In genomic region chr2:68907923-68908253, GRCh38 we compare ENCODE assay signal across 9 cellular contexts. TPM values are rescaled to one million over a fixed set of nuclear protein-coding genes. Genes with fewer than 3 reads are reported as not detected.
A peak's percentile ranks its signal among the peaks of the same experiment; 100 is the strongest.
DNase-seq lines count a peak whose midpoint lies in the region; ATAC-seq and TF ChIP-seq lines count a peak whose summit lies in the region.
"Had no signal": no experiment of that assay in that cellular context is flagged by ENCODE, and none has a peak within 500 bp of the region (broad histone marks: within the 10 kb centered on the region; RNA-seq: fewer than 3 reads in every experiment).

No MANE protein-coding gene starts in this region.

- ATAC-seq in GM19023 (IDR thresholded peaks at IDR 0.05; ENCODE audit: unreplicated experiment) (peak; percentile 31), HG02678 (IDR thresholded peaks at IDR 0.05; ENCODE audit: unreplicated experiment) (peak; percentile 10)

- no peak overlapping the region for H2BK120ac ChIP-seq in trophoblast cell (ENCODE audit: insufficient read depth, low read length, poor library complexity)

- H3K27ac ChIP-seq in OCI-LY7 (ENCODE audit: low read depth, low read length, poor library complexity, severe bottlenecking) (peak overlapping the region; percentile 93), muscle layer of duodenum (ENCODE audit: low read length) (peak overlapping the region; percentile 32), adrenal gland (peak overlapping the region in 1 of 5 donors; percentile 32), trophoblast cell (ENCODE audit: low read depth, low read length) (no peak overlapping the region)

- H2AK5ac ChIP-seq in trophoblast cell (ENCODE audit: low read length): no peak overlapping the region

- H3K9me3 ChIP-seq in OCI-LY7 (ENCODE audit: low read length) (peaks cover 36% of the 10 kb centered on the region), muscle layer of duodenum (ENCODE audit: control insufficient read depth in 1 of 2, low read length in 2 of 2) (no peaks in the 10 kb centered on the region), adrenal gland (replicated peaks in 1 of 3) (no peaks in the 10 kb centered on the region), trophoblast cell (ENCODE audit: insufficient read depth, low read depth, low read length) (peaks cover 1% of the 10 kb centered on the region)
- H3K9me3 ChIP-seq: sigmoid colon had no signal

- 69 to 100% (median 89%) methylated on average over 3 to 4 of the region's 4 CpGs for WGBS in adrenal gland, 4 donors
- no CpG with 5 or more reads among the region's 4 CpGs for WGBS in trophoblast cell (ENCODE audit: extremely low coverage, insufficient coverage, insufficient read length)

- no peak overlapping the region for H3K9ac ChIP-seq in trophoblast cell (ENCODE audit: low read length)

- H3K4me1 ChIP-seq in OCI-LY7 (ENCODE audit: insufficient read depth, low read length, poor library complexity, severe bottlenecking) (peaks cover 35% of the 10 kb centered on the region), muscle layer of duodenum (ENCODE audit: control insufficient read depth in 1 of 2, insufficient read depth in 2 of 2, low read length in 2 of 2) (peaks cover 9 to 11% of the 10 kb centered on the region in 2 donors), adrenal gland (replicated peaks in 1 of 2) (peaks cover 7 to 26% of the 10 kb centered on the region in 2 donors), trophoblast cell (ENCODE audit: control insufficient read depth in 1 of 2, insufficient read depth in 2 of 2, low read length in 2 of 2) (peaks cover 0 to 2% of the 10 kb centered on the region in 2 experiments)

- H2BK5ac ChIP-seq in trophoblast cell (ENCODE audit: low read depth, low read length, poor library complexity): no peak overlapping the region

- H3K4ac ChIP-seq in trophoblast cell (ENCODE audit: low read depth, low read length): no peak overlapping the region

- TF ChIP-seq POLR2A in adrenal gland (IDR thresholded peaks at IDR 0.05): no peak

- H3K27me3 ChIP-seq in muscle layer of duodenum (ENCODE audit: low read depth, low read length) (no peaks in the 10 kb centered on the region), adrenal gland (no peaks in the 10 kb centered on the region), trophoblast cell (ENCODE audit: insufficient read depth, low read length) (no peaks in the 10 kb centered on the region)
- H3K27me3 ChIP-seq: sigmoid colon had no signal

- BruUV-seq in OCI-LY7 (replicated peaks; lab: Mats Ljungman, UMichigan): TSS peak; percentile 84

- H4K20me1 ChIP-seq in OCI-LY7 (ENCODE audit: insufficient read depth, low read length): no peaks in the 10 kb centered on the region

- H3K4me2 ChIP-seq in OCI-LY7 (ENCODE audit: low read length) (peak overlapping the region; percentile 79), trophoblast cell (ENCODE audit: low read length) (no peak overlapping the region)

- H2AFZ ChIP-seq in OCI-LY7 (ENCODE audit: low read length): peak overlapping the region; percentile 74
- H2AFZ ChIP-seq in trophoblast cell (ENCODE audit: insufficient read depth, low read length, poor library complexity): no peak overlapping the region

- no peaks in the 10 kb centered on the region for H3K79me1 ChIP-seq in trophoblast cell (ENCODE audit: low read length)

- H3K4me3 ChIP-seq in OCI-LY7 (ENCODE audit: low read depth, low read length, poor library complexity, severe bottlenecking) (peak overlapping the region; percentile 47), muscle layer of duodenum (ENCODE audit: low read depth in 1 of 2, low read length in 2 of 2) (no peak overlapping the region), adrenal gland (no peak overlapping the region), trophoblast cell (ENCODE audit: low read depth, low read length) (no peak overlapping the region)
- H3K4me3 ChIP-seq: sigmoid colon had no signal

- DNase-seq in OCI-LY7 (ENCODE audit: low spot score) (peak; percentile 61), NCI-H1930 (lab: John Stamatoyannopoulos, UW) (no peak), adrenal gland (no peak), AG20443 (ENCODE audit: low spot score) (no peak), trophoblast cell (no peak)

- H3K79me2 ChIP-seq in OCI-LY7 (ENCODE audit: insufficient read depth, low read depth, low read length) (no peaks in the 10 kb centered on the region), trophoblast cell (ENCODE audit: control insufficient read depth, insufficient read depth, low read length, poor library complexity) (no peaks in the 10 kb centered on the region)

- H3K36me3 ChIP-seq in OCI-LY7 (ENCODE audit: insufficient read depth, low read length) (peaks cover 10% of the 10 kb centered on the region; the same call in 1 of the 2 replicates), muscle layer of duodenum (ENCODE audit: control insufficient read depth in 1 of 2, insufficient read depth in 2 of 2, low read length in 2 of 2) (no peaks in the 10 kb centered on the region), adrenal gland (replicated peaks in 1 of 2) (no peaks in the 10 kb centered on the region), trophoblast cell (ENCODE audit: control insufficient read depth in 1 of 2, insufficient read depth in 2 of 2, low read length in 2 of 2) (no peaks in the 10 kb centered on the region)
- H3K36me3 ChIP-seq: sigmoid colon had no signal

- no peak overlapping the region for H3K23ac ChIP-seq in trophoblast cell (ENCODE audit: low read length)

- no peak overlapping the region for H4K91ac ChIP-seq in trophoblast cell (ENCODE audit: low read depth, low read length)

- CTCF ChIA-PET in OCI-LY7 (lab: Charles Lee; ENCODE audit: unreplicated experiment): interaction anchor here (0.6 to 2.2 kb wide), 17 partner anchors 9 to 443 kb away, joined by 3 to 11 read pairs (median 3); partner anchors contain the start of gene ARHGAP25

- H2BK12ac ChIP-seq in trophoblast cell (ENCODE audit: low read length): no peak overlapping the region

- no peak for TF ChIP-seq CTCF in OCI-LY7 (conservative IDR thresholded peaks at IDR 0.05; ENCODE audit: low read length)
- TF ChIP-seq CTCF in adrenal gland (IDR thresholded peaks at IDR 0.05): no peak

- H3K18ac ChIP-seq in trophoblast cell (ENCODE audit: low read length): no peak overlapping the region

- H4K8ac ChIP-seq in trophoblast cell (ENCODE audit: low read depth, low read length): no peak overlapping the region

- POLR2A ChIA-PET in OCI-LY7 (lab: Charles Lee): interaction anchor here (0.5 to 2.7 kb wide), 39 partner anchors 10 to 933 kb away, joined by 3 to 20 read pairs (median 5); partner anchors contain the start of genes APLF, ARHGAP25 and FBXO48

- H3K9me2 ChIP-seq in OCI-LY7 (ENCODE audit: insufficient read depth, low read length): no peaks in the 10 kb centered on the region

- intact Hi-C loops in OCI-LY7 (cut with micrococcal nuclease; ENCODE audit: unreplicated experiment): loop anchor here (1.0 to 10.0 kb wide), 5 partner anchors 69 to 543 kb away; partner anchors contain the start of genes APLF, FBXO48 and PLEK
- intact Hi-C loops in adrenal gland (cut with DNase I): no loop called here

- H3K14ac ChIP-seq in trophoblast cell (ENCODE audit: low read length): no peak overlapping the region

- no peak overlapping the region for H4K12ac ChIP-seq in trophoblast cell (ENCODE audit: low read depth, low read length)

RNA-seq across cellular contexts. Expression of gene BMP10, which starts 36.7 kb away (rescaled TPM):
- not detected in 2 replicates for total RNA-seq in OCI-LY7 (2014; rRNA removed; shearing (Covaris generic))
- total RNA-seq in OCI-LY7 (2022) (not detected in 2 replicates), adrenal gland (not detected)
- not detected for polyA plus RNA-seq in adrenal gland
- polyA plus RNA-seq in trophoblast cell (2013): not detected in 2 replicates
- total RNA-seq: sigmoid colon had no signal
- polyA plus RNA-seq: sigmoid colon had no signal

RNA-seq across cellular contexts. Expression of gene GKN2, which starts 44.8 kb away (rescaled TPM):
- total RNA-seq in OCI-LY7 (2014; rRNA removed; shearing (Covaris generic)): not detected in 2 replicates
- total RNA-seq in OCI-LY7 (2022): not detected in 2 replicates
- total RNA-seq in adrenal gland: under 1 TPM in 1 of 8 donors, not detected in 7; 0.31 TPM
- under 1 TPM in 1 of 3 donors, not detected in 2; 0.27 TPM for polyA plus RNA-seq in adrenal gland
- not detected in 2 replicates for polyA plus RNA-seq in trophoblast cell (2013)
- total RNA-seq: sigmoid colon had no signal
